ENCODE assay signal across 16 cellular contexts in the genomic region with DNA sequence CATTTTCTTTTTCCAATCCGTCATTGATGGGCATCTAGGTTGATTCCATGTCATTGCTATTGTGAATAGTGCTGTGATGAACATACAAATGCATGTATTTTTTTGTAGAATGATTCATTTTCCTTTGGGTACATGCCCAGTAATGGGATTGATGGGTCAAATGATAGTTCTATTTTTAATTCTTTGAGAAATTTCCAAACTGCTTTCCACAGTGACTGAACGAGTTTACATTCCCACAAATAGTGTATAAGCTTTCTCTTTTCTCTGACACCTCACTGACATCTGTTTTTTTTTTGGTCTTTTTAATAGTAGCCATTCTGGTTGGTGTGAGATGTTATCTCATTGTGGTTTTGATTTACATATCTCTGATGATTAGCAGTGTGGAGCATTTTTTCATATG.
DNase-seq lines count a peak whose midpoint lies in the region; TF ChIP-seq lines count a peak whose summit lies in the region.
"Had no signal": no experiment of that assay in that cellular context is flagged by ENCODE, and none has a peak within 500 bp of the region (broad histone marks: within the 10 kb centered on the region; RNA-seq: fewer than 3 reads in every experiment).

No MANE protein-coding gene starts in this region.

- H2BK120ac ChIP-seq in mesendoderm (ENCODE audit: low read depth, low read length) = no peak overlapping the region

- H3K4me1 ChIP-seq in ovary (ENCODE audit: insufficient read depth) (no peaks in the 10 kb centered on the region), mesendoderm (ENCODE audit: control insufficient read depth, low read depth, low read length) (peaks cover 1% of the 10 kb centered on the region), right atrium auricular region (peaks cover 0 to 27% of the 10 kb centered on the region in 2 donors)
- H3K4me1 ChIP-seq: HAP-1 had no signal

- no peaks in the 10 kb centered on the region for H3K79me2 ChIP-seq in mesendoderm (ENCODE audit: control insufficient read depth, insufficient read depth, low read length)

- no peak overlapping the region for H3K23ac ChIP-seq in mesendoderm (ENCODE audit: low read length)

- H3K27ac Mint-ChIP-seq in chondrocyte (ENCODE audit: unreplicated experiment) = peak overlapping the region; percentile 85

- H3K9me3 Mint-ChIP-seq in chondrocyte (ENCODE audit: low read depth) = peaks cover 6% of the 10 kb centered on the region

- TF ChIP-seq EP300 in ovary (IDR thresholded peaks at IDR 0.05) = no peak

- WGBS in ovary, 3 donors = 64 to 79% (median 68%) methylated on average over 2 of the region's 2 CpGs
- WGBS in mesendoderm (ENCODE audit: extremely low coverage, insufficient coverage, low lambda C conversion rate) = no CpG with 5 or more reads among the region's 2 CpGs

- H2BK15ac ChIP-seq in mesendoderm (replicated peaks; ENCODE audit: low read depth) = no peak overlapping the region

- H3K4me3 ChIP-seq in ovary (no peak overlapping the region), mesendoderm (ENCODE audit: low read length) (no peak overlapping the region), right atrium auricular region (no peak overlapping the region)
- H3K4me3 ChIP-seq: BLaER1, HAP-1, SK-N-MC had no signal

- no peak for TF ChIP-seq CTCF in chondrocyte (IDR thresholded peaks at IDR 0.05)
- no peak for TF ChIP-seq CTCF in ovary (IDR thresholded peaks at IDR 0.05)
- TF ChIP-seq CTCF in right atrium auricular region (IDR thresholded peaks at IDR 0.05) = no peak

- no peak overlapping the region for H4K8ac ChIP-seq in mesendoderm (ENCODE audit: low read depth, low read length)

- H3K4ac ChIP-seq in mesendoderm (ENCODE audit: low read depth, low read length) = no peak overlapping the region

- H2BK5ac ChIP-seq in mesendoderm (ENCODE audit: low read length) = no peak overlapping the region

- H3K4me2 ChIP-seq in mesendoderm (ENCODE audit: low read length) = no peak overlapping the region

- H4K5ac ChIP-seq in mesendoderm (ENCODE audit: low read length) = no peak overlapping the region

- no peaks in the 10 kb centered on the region for H3K9me3 ChIP-seq in ovary
- H3K9me3 ChIP-seq in right atrium auricular region = no peaks in the 10 kb centered on the region
- H3K9me3 ChIP-seq: HAP-1 had no signal

- no peaks in the 10 kb centered on the region for H3K36me3 Mint-ChIP-seq in chondrocyte (ENCODE audit: low read depth)

- H3K18ac ChIP-seq in mesendoderm (ENCODE audit: low read length) = no peak overlapping the region

- H3K4me1 Mint-ChIP-seq in chondrocyte (ENCODE audit: low read depth) = peaks cover 48% of the 10 kb centered on the region

- no peak overlapping the region for H3K4me3 Mint-ChIP-seq in chondrocyte (ENCODE audit: unreplicated experiment)

- no peak overlapping the region for H3K9ac ChIP-seq in mesendoderm (ENCODE audit: low read length)
- H3K9ac ChIP-seq: BLaER1 had no signal

- DNase-seq in LHCN-M2 (ENCODE audit: low read depth) = peak; percentile 67
- no peak for DNase-seq in chondrocyte (ENCODE audit: low spot score)
- peak; percentile 10 for DNase-seq in iris pigment epithelial cell (ENCODE audit: low read depth)
- DNase-seq in ovary = no peak
- no peak for DNase-seq in mesendoderm
- no peak for DNase-seq in right atrium auricular region (ENCODE audit: low spot score)
- DNase-seq in HPDE6-E6E7 (ENCODE audit: extremely low spot score) = no peak
- DNase-seq: IMR-90, Kasumi-1, MV-4-11, NCI-H1417 treated with DMSO at 0.1 percent for 48 hours, NCI-H2029 treated with DMSO at 0.1 percent for 48 hours, OCI-M1 had no signal

- intact Hi-C loops in ovary (cut with DNase I) = no loop called here

- H3K27ac ChIP-seq in ovary (no peak overlapping the region), mesendoderm (ENCODE audit: low read depth, low read length) (no peak overlapping the region), right atrium auricular region (peak overlapping the region in 1 of 2 donors; percentile 10)
- H3K27ac ChIP-seq: BLaER1, SK-N-MC had no signal

- TF ChIP-seq POLR2A in ovary (IDR thresholded peaks at IDR 0.05) = no peak

- no peak overlapping the region for H3K56ac ChIP-seq in mesendoderm (ENCODE audit: low read length)

- no peaks in the 10 kb centered on the region for H3K79me1 ChIP-seq in mesendoderm (ENCODE audit: low read length)

- no peaks in the 10 kb centered on the region for H3K36me3 ChIP-seq in ovary
- H3K36me3 ChIP-seq in mesendoderm (ENCODE audit: control insufficient read depth, insufficient read depth, low read length) = no peaks in the 10 kb centered on the region
- H3K36me3 ChIP-seq in right atrium auricular region = no peaks in the 10 kb centered on the region
- H3K36me3 ChIP-seq: BLaER1, HAP-1 had no signal

- no peaks in the 10 kb centered on the region for H3K27me3 Mint-ChIP-seq in chondrocyte (ENCODE audit: low read depth)

- H3K27me3 ChIP-seq in ovary = no peaks in the 10 kb centered on the region
- H3K27me3 ChIP-seq in mesendoderm (ENCODE audit: insufficient read depth, low read length, poor library complexity) = no peaks in the 10 kb centered on the region
- H3K27me3 ChIP-seq in right atrium auricular region = no peaks in the 10 kb centered on the region
- H3K27me3 ChIP-seq: BLaER1 had no signal

- no peak overlapping the region for H2AK5ac ChIP-seq in mesendoderm (ENCODE audit: low read length)

Comparison
In these comparisons a context has a peak if more than half of its experiments do, and no peak if none do; other contexts are left out.
1. DNase-seq: peak in LHCN-M2 (single experiment) and iris pigment epithelial cell (single experiment); none in chondrocyte (single experiment), ovary (0 of 5), mesendoderm (single experiment), right atrium auricular region (single experiment) and HPDE6-E6E7 (single experiment).